22 cellular contexts compared by ENCODE assay signal in the genomic region with DNA sequence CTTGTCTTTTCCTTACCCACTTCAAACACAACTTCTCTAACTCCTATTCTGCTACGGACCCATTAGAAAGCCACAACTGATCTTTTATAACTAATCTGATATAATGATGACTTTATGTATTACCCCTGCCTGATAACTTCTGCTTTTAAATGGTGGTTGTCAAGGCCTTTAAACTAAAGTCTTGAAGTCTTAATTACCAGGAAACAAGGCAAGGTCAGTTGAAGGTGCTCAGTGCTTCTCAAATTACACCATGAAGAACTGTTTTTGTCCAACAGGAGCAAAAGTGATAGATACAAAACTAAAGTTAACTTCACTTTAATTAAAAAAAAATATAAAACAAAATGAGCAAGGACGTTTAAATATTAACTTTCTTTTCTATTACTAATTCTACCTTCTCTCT.
DNase-seq lines count a peak whose midpoint lies in the region; TF ChIP-seq lines count a peak whose summit lies in the region.
"Had no signal": no experiment of that assay in that cellular context is flagged by ENCODE, and none has a peak within 500 bp of the region (broad histone marks: within the 10 kb centered on the region; RNA-seq: fewer than 3 reads in every experiment).

No MANE protein-coding gene starts in this region.

- intact Hi-C loops in cardiac septum (cut with DNase I) (no loop called here), Calu3 (cut with micrococcal nuclease; ENCODE audit: unreplicated experiment) (no loop called here)

- H3K4me3 Mint-ChIP-seq in activated CD4-positive, alpha-beta T cell treated with anti-CD3 and anti-CD28 coated beads, Interleukin-2, amount 10 ng/mL, durations not matched to agents 7 days and 5 days, result no peak overlapping the region
- no peak overlapping the region for H3K4me3 Mint-ChIP-seq in Calu3 (ENCODE audit: low read depth, unreplicated experiment)
- H3K4me3 Mint-ChIP-seq: CD14-positive monocyte; CD4-positive, alpha-beta T cell; CD8-positive, alpha-beta memory T cell had no signal

- BruUV-seq in Calu3 (replicated peaks; lab: Mats Ljungman, UMichigan), result no TSS peak

- H3K36me3 ChIP-seq in cardiac muscle cell, result no peaks in the 10 kb centered on the region
- H3K36me3 ChIP-seq: BE2C; BLaER1 treated with 17β-estradiol and CSF1 and Interleukin-3, amounts not matched to agents 10 nM and 100 nM had no signal

- DNase-seq in cardiac muscle cell (ENCODE audit: low read depth in 1 of 2, low spot score in 1 of 2), result peak in 1 of 2 donors; percentile 15
- no peak for DNase-seq in cardiac septum (ENCODE audit: low spot score)
- peak; percentile 45 for DNase-seq in OCI-M1 (lab: John Stamatoyannopoulos, UW)
- DNase-seq in left kidney (ENCODE audit: low read depth, low spot score), result peak; percentile 63
- DNase-seq in activated CD4-positive, alpha-beta T cell treated with anti-CD3 and anti-CD28 coated beads, Interleukin-2, amount 10 ng/mL, durations not matched to agents 7 days and 5 days, result no peak
- no peak for DNase-seq in NCI-H526 treated with DMSO at 0.1 percent for 48 hours (lab: John Stamatoyannopoulos, UW)
- DNase-seq in Calu3, result no peak
- DNase-seq: 8988T; ACHN; AML-193; BE2C; CD4-positive, alpha-beta T cell; CD8-positive, alpha-beta memory T cell; DMS53; DMS79 treated with DMSO at 0.1 percent for 48 hours; GF-D8; GM23248; H7; HCEC 1CT had no signal

- H3K27ac ChIP-seq in cardiac muscle cell, result peak overlapping the region; percentile 31
- H3K27ac ChIP-seq: A549; BLaER1 treated with 17β-estradiol and CSF1 and Interleukin-3, amounts not matched to agents 10 nM and 100 nM; GM23248 had no signal

- H3K9me3 ChIP-seq in cardiac muscle cell (ENCODE audit: low read depth), result no peaks in the 10 kb centered on the region
- H3K9me3 ChIP-seq: A549, BE2C had no signal

- CTCF ChIA-PET in activated CD4-positive, alpha-beta T cell treated with anti-CD3 and anti-CD28 coated beads, Interleukin-2, amount 10 ng/mL, durations not matched to agents 7 days and 5 days (lab: Charles Lee), result no interaction called here
- CTCF ChIA-PET in Calu3 (lab: Charles Lee), result no interaction called here

- H3K27ac Mint-ChIP-seq in activated CD4-positive, alpha-beta T cell treated with anti-CD3 and anti-CD28 coated beads, Interleukin-2, amount 10 ng/mL, durations not matched to agents 7 days and 5 days, result no peak overlapping the region
- no peak overlapping the region for H3K27ac Mint-ChIP-seq in Calu3 (ENCODE audit: unreplicated experiment)
- H3K27ac Mint-ChIP-seq: CD14-positive monocyte; CD4-positive, alpha-beta T cell; CD8-positive, alpha-beta memory T cell had no signal

- H3K4me1 Mint-ChIP-seq in activated CD4-positive, alpha-beta T cell treated with anti-CD3 and anti-CD28 coated beads, Interleukin-2, amount 10 ng/mL, durations not matched to agents 7 days and 5 days, result no peaks in the 10 kb centered on the region
- H3K4me1 Mint-ChIP-seq in Calu3 (ENCODE audit: low read depth, unreplicated experiment), result no peaks in the 10 kb centered on the region
- H3K4me1 Mint-ChIP-seq: CD14-positive monocyte; CD8-positive, alpha-beta memory T cell had no signal

- H3K4me3 ChIP-seq in cardiac muscle cell, result no peak overlapping the region
- H3K4me3 ChIP-seq: A549; BLaER1 treated with 17β-estradiol and CSF1 and Interleukin-3, amounts not matched to agents 10 nM and 100 nM; GM23248 had no signal

- POLR2A ChIA-PET in activated CD4-positive, alpha-beta T cell treated with anti-CD3 and anti-CD28 coated beads, Interleukin-2, amount 10 ng/mL, durations not matched to agents 7 days and 5 days (lab: Charles Lee), result no interaction called here

- H3K36me3 Mint-ChIP-seq in activated CD4-positive, alpha-beta T cell treated with anti-CD3 and anti-CD28 coated beads, Interleukin-2, amount 10 ng/mL, durations not matched to agents 7 days and 5 days (ENCODE audit: low read depth), result no peaks in the 10 kb centered on the region
- H3K36me3 Mint-ChIP-seq in Calu3 (ENCODE audit: insufficient read depth, unreplicated experiment), result no peaks in the 10 kb centered on the region
- H3K36me3 Mint-ChIP-seq: CD14-positive monocyte; CD8-positive, alpha-beta memory T cell had no signal

- no peaks in the 10 kb centered on the region for H3K27me3 Mint-ChIP-seq in activated CD4-positive, alpha-beta T cell treated with anti-CD3 and anti-CD28 coated beads, Interleukin-2, amount 10 ng/mL, durations not matched to agents 7 days and 5 days
- no peaks in the 10 kb centered on the region for H3K27me3 Mint-ChIP-seq in Calu3 (ENCODE audit: unreplicated experiment)
- H3K27me3 Mint-ChIP-seq: CD4-positive, alpha-beta T cell had no signal

- H3K9me3 Mint-ChIP-seq in activated CD4-positive, alpha-beta T cell treated with anti-CD3 and anti-CD28 coated beads, Interleukin-2, amount 10 ng/mL, durations not matched to agents 7 days and 5 days, result no peaks in the 10 kb centered on the region
- no peaks in the 10 kb centered on the region for H3K9me3 Mint-ChIP-seq in Calu3 (ENCODE audit: low read depth, unreplicated experiment)
- H3K9me3 Mint-ChIP-seq: CD4-positive, alpha-beta T cell had no signal

- TF ChIP-seq CTCF in cardiac muscle cell (IDR thresholded peaks at IDR 0.05; ENCODE audit: low read depth, low read length) (no peak), Calu3 (IDR thresholded peaks at IDR 0.05; ENCODE audit: unreplicated experiment) (no peak)

- H3K4me1 ChIP-seq in cardiac muscle cell (ENCODE audit: low read depth), result peaks cover 21% of the 10 kb centered on the region
- H3K4me1 ChIP-seq: A549; BE2C; BLaER1 treated with 17β-estradiol and CSF1 and Interleukin-3, amounts not matched to agents 10 nM and 100 nM had no signal

- H3K27me3 ChIP-seq in cardiac muscle cell, result no peaks in the 10 kb centered on the region
- H3K27me3 ChIP-seq: BE2C; BLaER1 treated with 17β-estradiol and CSF1 and Interleukin-3, amounts not matched to agents 10 nM and 100 nM had no signal

Comparison
In these comparisons a context has a peak if more than half of its experiments do, and no peak if none do; other contexts are left out.
1. DNase-seq: peak in OCI-M1 (single experiment) and left kidney (single experiment); none in cardiac septum (single experiment), activated CD4-positive, alpha-beta T cell treated with anti-CD3 and anti-CD28 coated beads, Interleukin-2, amount 10 ng/mL, durations not matched to agents 7 days and 5 days (single experiment), NCI-H526 treated with DMSO at 0.1 percent for 48 hours (single experiment) and Calu3 (single experiment).